1 cellular context compared by ENCODE assay signal in genomic region chr3:110494728-110495127, GRCh38.
TF ChIP-seq lines count a peak whose summit lies in the region.

No MANE protein-coding gene starts in this region.

TF ChIP-seq in H1, 55 proteins besides CTCF, POLR2A, EP300 and RAD21 (continued from another document):
- TF ChIP-seq, protein P1, sequence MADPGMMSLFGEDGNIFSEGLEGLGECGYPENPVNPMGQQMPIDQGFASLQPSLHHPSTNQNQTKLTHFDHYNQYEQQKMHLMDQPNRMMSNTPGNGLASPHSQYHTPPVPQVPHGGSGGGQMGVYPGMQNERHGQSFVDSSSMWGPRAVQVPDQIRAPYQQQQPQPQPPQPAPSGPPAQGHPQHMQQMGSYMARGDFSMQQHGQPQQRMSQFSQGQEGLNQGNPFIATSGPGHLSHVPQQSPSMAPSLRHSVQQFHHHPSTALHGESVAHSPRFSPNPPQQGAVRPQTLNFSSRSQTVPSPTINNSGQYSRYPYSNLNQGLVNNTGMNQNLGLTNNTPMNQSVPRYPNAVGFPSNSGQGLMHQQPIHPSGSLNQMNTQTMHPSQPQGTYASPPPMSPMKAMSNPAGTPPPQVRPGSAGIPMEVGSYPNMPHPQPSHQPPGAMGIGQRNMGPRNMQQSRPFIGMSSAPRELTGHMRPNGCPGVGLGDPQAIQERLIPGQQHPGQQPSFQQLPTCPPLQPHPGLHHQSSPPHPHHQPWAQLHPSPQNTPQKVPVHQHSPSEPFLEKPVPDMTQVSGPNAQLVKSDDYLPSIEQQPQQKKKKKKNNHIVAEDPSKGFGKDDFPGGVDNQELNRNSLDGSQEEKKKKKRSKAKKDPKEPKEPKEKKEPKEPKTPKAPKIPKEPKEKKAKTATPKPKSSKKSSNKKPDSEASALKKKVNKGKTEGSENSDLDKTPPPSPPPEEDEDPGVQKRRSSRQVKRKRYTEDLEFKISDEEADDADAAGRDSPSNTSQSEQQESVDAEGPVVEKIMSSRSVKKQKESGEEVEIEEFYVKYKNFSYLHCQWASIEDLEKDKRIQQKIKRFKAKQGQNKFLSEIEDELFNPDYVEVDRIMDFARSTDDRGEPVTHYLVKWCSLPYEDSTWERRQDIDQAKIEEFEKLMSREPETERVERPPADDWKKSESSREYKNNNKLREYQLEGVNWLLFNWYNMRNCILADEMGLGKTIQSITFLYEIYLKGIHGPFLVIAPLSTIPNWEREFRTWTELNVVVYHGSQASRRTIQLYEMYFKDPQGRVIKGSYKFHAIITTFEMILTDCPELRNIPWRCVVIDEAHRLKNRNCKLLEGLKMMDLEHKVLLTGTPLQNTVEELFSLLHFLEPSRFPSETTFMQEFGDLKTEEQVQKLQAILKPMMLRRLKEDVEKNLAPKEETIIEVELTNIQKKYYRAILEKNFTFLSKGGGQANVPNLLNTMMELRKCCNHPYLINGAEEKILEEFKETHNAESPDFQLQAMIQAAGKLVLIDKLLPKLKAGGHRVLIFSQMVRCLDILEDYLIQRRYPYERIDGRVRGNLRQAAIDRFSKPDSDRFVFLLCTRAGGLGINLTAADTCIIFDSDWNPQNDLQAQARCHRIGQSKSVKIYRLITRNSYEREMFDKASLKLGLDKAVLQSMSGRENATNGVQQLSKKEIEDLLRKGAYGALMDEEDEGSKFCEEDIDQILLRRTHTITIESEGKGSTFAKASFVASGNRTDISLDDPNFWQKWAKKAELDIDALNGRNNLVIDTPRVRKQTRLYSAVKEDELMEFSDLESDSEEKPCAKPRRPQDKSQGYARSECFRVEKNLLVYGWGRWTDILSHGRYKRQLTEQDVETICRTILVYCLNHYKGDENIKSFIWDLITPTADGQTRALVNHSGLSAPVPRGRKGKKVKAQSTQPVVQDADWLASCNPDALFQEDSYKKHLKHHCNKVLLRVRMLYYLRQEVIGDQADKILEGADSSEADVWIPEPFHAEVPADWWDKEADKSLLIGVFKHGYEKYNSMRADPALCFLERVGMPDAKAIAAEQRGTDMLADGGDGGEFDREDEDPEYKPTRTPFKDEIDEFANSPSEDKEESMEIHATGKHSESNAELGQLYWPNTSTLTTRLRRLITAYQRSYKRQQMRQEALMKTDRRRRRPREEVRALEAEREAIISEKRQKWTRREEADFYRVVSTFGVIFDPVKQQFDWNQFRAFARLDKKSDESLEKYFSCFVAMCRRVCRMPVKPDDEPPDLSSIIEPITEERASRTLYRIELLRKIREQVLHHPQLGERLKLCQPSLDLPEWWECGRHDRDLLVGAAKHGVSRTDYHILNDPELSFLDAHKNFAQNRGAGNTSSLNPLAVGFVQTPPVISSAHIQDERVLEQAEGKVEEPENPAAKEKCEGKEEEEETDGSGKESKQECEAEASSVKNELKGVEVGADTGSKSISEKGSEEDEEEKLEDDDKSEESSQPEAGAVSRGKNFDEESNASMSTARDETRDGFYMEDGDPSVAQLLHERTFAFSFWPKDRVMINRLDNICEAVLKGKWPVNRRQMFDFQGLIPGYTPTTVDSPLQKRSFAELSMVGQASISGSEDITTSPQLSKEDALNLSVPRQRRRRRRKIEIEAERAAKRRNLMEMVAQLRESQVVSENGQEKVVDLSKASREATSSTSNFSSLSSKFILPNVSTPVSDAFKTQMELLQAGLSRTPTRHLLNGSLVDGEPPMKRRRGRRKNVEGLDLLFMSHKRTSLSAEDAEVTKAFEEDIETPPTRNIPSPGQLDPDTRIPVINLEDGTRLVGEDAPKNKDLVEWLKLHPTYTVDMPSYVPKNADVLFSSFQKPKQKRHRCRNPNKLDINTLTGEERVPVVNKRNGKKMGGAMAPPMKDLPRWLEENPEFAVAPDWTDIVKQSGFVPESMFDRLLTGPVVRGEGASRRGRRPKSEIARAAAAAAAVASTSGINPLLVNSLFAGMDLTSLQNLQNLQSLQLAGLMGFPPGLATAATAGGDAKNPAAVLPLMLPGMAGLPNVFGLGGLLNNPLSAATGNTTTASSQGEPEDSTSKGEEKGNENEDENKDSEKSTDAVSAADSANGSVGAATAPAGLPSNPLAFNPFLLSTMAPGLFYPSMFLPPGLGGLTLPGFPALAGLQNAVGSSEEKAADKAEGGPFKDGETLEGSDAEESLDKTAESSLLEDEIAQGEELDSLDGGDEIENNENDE (IDR thresholded peaks at IDR 0.05; ENCODE audit: insufficient replicate concordance, low read length) = no peak
- TF ChIP-seq TBP (IDR thresholded peaks at IDR 0.05; ENCODE audit: low read depth, low read length) (no peak), PHF8 (conservative IDR thresholded peaks at IDR 0.05; ENCODE audit: low read depth, low read length) (no peak), EGR1 (IDR thresholded peaks at IDR 0.05; ENCODE audit: borderline replicate concordance, low read depth, low read length) (no peak), EZH2 (IDR thresholded peaks at IDR 0.05; ENCODE audit: low read depth, low read length, severe bottlenecking) (no peak), SAP30 (IDR thresholded peaks at IDR 0.05; ENCODE audit: insufficient read depth, insufficient replicate concordance, low read length) (no peak), E2F6 (IDR thresholded peaks at IDR 0.05) (no peak), JUND (IDR thresholded peaks at IDR 0.05; ENCODE audit: low read length) (no peak), TAF7 (optimal IDR thresholded peaks at IDR 0.05; ENCODE audit: borderline replicate concordance, low read depth, low read length) (no peak)
- TF ChIP-seq, protein P2, sequence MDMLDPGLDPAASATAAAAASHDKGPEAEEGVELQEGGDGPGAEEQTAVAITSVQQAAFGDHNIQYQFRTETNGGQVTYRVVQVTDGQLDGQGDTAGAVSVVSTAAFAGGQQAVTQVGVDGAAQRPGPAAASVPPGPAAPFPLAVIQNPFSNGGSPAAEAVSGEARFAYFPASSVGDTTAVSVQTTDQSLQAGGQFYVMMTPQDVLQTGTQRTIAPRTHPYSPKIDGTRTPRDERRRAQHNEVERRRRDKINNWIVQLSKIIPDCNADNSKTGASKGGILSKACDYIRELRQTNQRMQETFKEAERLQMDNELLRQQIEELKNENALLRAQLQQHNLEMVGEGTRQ (IDR thresholded peaks at IDR 0.05; ENCODE audit: low read length) = no peak
